Comparison of ENCODE assay signal across 8 cellular contexts in the genomic region with DNA sequence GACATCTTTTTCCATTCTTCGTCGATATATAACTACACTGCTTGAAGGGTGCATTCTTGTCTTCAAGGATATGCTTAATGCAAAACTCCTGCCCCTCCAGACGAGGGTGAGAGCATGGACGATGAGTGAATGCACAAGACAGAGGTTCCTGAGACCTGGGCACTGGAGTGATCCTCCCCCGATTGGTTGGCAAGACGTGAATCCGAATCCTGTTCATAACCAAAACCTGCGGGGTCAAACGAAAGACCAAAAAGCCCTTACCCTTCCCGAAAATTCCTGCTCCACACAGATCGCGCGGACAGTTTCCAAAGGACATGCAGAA. TPM values are rescaled to one million over a fixed set of nuclear protein-coding genes. Genes with fewer than 3 reads are reported as not detected.
A peak's percentile ranks its signal among the peaks of the same experiment; 100 is the strongest.
DNase-seq lines count a peak whose midpoint lies in the region; ATAC-seq and TF ChIP-seq lines count a peak whose summit lies in the region.

No MANE protein-coding gene starts in this region.

- no peaks in the 10 kb centered on the region for H4K20me1 ChIP-seq in OCI-LY3 (ENCODE audit: insufficient read depth, low read length)

- H3K4me1 ChIP-seq in OCI-LY3 (ENCODE audit: low read length) (peaks cover 23% of the 10 kb centered on the region), ectodermal cell (ENCODE audit: control insufficient read depth, insufficient read depth, low read length) (peaks cover 19% of the 10 kb centered on the region), mononuclear cell (ENCODE audit: insufficient read depth, low read length) (peaks cover 49% of the 10 kb centered on the region)

- peak overlapping the region; percentile 85 for H3K9ac ChIP-seq in OCI-LY3 (ENCODE audit: low read length)

- H3K36me3 ChIP-seq in OCI-LY3 (replicated peaks; ENCODE audit: low read depth, low read length) (peaks cover 36% of the 10 kb centered on the region), ectodermal cell (ENCODE audit: control insufficient read depth, insufficient read depth, low read length) (peaks cover 10% of the 10 kb centered on the region)

- DNase-seq in NCI-H1092 treated with DMSO at 0.1 percent for 48 hours (lab: John Stamatoyannopoulos, UW) (peak; percentile 19), NCI-H1092 (lab: John Stamatoyannopoulos, UW) (no peak)

- ATAC-seq in HG03280 (IDR thresholded peaks at IDR 0.05; ENCODE audit: unreplicated experiment): no peak
- ATAC-seq in GM19395 (IDR thresholded peaks at IDR 0.05; ENCODE audit: unreplicated experiment): no peak
- no peak for ATAC-seq in GM21825 (IDR thresholded peaks at IDR 0.05; ENCODE audit: unreplicated experiment)

- H3K9me3 ChIP-seq in OCI-LY3 (ENCODE audit: insufficient read depth, low read length): no peaks in the 10 kb centered on the region
- no peaks in the 10 kb centered on the region for H3K9me3 ChIP-seq in ectodermal cell (ENCODE audit: control insufficient read depth, low read length)
- H3K9me3 ChIP-seq in mononuclear cell (ENCODE audit: low read depth, low read length): no peaks in the 10 kb centered on the region

- H3K4me3 ChIP-seq in OCI-LY3 (ENCODE audit: low read length) (peak overlapping the region; percentile 89), ectodermal cell (ENCODE audit: insufficient read depth, low read depth, low read length) (peak overlapping the region; percentile 94), mononuclear cell (ENCODE audit: low read length) (peak overlapping the region; percentile 100)

- H3K27ac ChIP-seq in OCI-LY3 (ENCODE audit: low read length) (peak overlapping the region; percentile 59), ectodermal cell (ENCODE audit: insufficient read depth, low read depth, low read length, poor library complexity, severe bottlenecking) (peak overlapping the region; percentile 85)

- H3K27me3 ChIP-seq in OCI-LY3 (ENCODE audit: low read depth, low read length): no peaks in the 10 kb centered on the region
- H3K27me3 ChIP-seq in ectodermal cell (ENCODE audit: control insufficient read depth, insufficient read depth, low read length, poor library complexity, severe bottlenecking): peaks cover 7% of the 10 kb centered on the region
- no peaks in the 10 kb centered on the region for H3K27me3 ChIP-seq in mononuclear cell (ENCODE audit: insufficient read depth, low read length)

- no peak for TF ChIP-seq CTCF in OCI-LY3 (IDR thresholded peaks at IDR 0.05; ENCODE audit: low read depth, low read length)

- H2AFZ ChIP-seq in OCI-LY3 (ENCODE audit: low read depth, low read length): no peak overlapping the region; the same call in 1 of the 2 replicates

- 2% methylated on average over 13 of the region's 13 CpGs for WGBS in ectodermal cell, 2 experiments

- H3K79me2 ChIP-seq in OCI-LY3 (ENCODE audit: low read length): peaks cover 56% of the 10 kb centered on the region

- peak overlapping the region; percentile 69 for H3K4me2 ChIP-seq in OCI-LY3 (ENCODE audit: low read length)

RNA-seq across cellular contexts. Expression of a gene that starts 0.7 kb away (rescaled TPM):
- 55.7 TPM for polyA plus RNA-seq in ectodermal cell (2013, experiment 1 of 4)
- polyA plus RNA-seq in ectodermal cell (2013, experiment 2 of 4): 55.4 TPM
- polyA plus RNA-seq in ectodermal cell (2013, experiment 3 of 4): 54.5 TPM
- polyA plus RNA-seq in ectodermal cell (2013, experiment 4 of 4): 54.4 TPM
- total RNA-seq in mononuclear cell: 195 TPM

RNA-seq across cellular contexts. Expression of a gene that starts 35.1 kb away (rescaled TPM):
- 36.1 TPM for polyA plus RNA-seq in ectodermal cell (2013, experiment 1 of 4)
- 42.5 TPM for polyA plus RNA-seq in ectodermal cell (2013, experiment 2 of 4)
- 27.5 TPM for polyA plus RNA-seq in ectodermal cell (2013, experiment 3 of 4)
- polyA plus RNA-seq in ectodermal cell (2013, experiment 4 of 4): 30.2 TPM
- 120 TPM for total RNA-seq in mononuclear cell
